Comparison of ENCODE assay signal across 19 cellular contexts in the genomic region with DNA sequence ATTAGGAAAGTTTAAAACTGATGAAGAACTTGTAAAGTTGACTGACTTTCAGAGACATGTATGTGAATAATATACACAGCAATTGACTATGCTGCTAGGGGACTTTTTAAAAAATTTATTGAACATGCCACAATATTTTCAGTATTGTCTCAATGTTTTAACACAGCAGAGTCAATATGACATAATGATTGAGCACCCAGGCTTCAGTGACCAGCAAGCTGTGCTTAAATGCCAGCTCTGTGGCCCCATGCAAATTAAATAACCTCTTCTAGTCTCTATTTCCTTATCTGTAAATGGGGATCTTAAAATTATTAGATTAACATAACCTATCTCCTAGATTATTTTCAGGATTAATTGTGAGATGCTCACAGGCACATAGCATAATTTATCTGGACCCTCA. TPM values are rescaled to one million over a fixed set of nuclear protein-coding genes. Genes with fewer than 3 reads are reported as not detected.
DNase-seq lines count a peak whose midpoint lies in the region; ATAC-seq and TF ChIP-seq lines count a peak whose summit lies in the region.
"Had no signal": no experiment of that assay in that cellular context is flagged by ENCODE, and none has a peak within 500 bp of the region (broad histone marks: within the 10 kb centered on the region; RNA-seq: fewer than 3 reads in every experiment).

No MANE protein-coding gene starts in this region.

- POLR2A ChIA-PET in PC-9 (lab: Charles Lee; ENCODE audit: unreplicated experiment), result no interaction called here

- no peak overlapping the region for H3K27ac ChIP-seq in PC-9
- H3K27ac ChIP-seq: RWPE1 had no signal

- intact Hi-C loops in PC-9 (cut with micrococcal nuclease; ENCODE audit: unreplicated experiment), result no loop called here

- H3K9me2 ChIP-seq in PC-9 (ENCODE audit: insufficient read depth), result no peaks in the 10 kb centered on the region

- no peak overlapping the region for H3K27ac Mint-ChIP-seq in immature natural killer cell
- H3K27ac Mint-ChIP-seq: activated CD4-positive, alpha-beta T cell treated with anti-CD3 and anti-CD28 coated beads for 36 hours; activated naive CD8-positive, alpha-beta T cell treated with anti-CD3 and anti-CD28 coated beads for 36 hours; B cell; endodermal cell; nephron progenitor cell had no signal

- no peak overlapping the region for H2AFZ ChIP-seq in PC-9

- DNase-seq in NCI-H69 (lab: John Stamatoyannopoulos, UW) (peak; percentile 14), UCSD-AML1 (lab: John Stamatoyannopoulos, UW; ENCODE audit: unreplicated experiment) (no peak), immature natural killer cell (no peak), PC-9 (no peak), NCI-H1105 (lab: John Stamatoyannopoulos, UW) (no peak)
- DNase-seq: activated CD4-positive, alpha-beta T cell treated with anti-CD3 and anti-CD28 coated beads for 36 hours; activated naive CD8-positive, alpha-beta T cell treated with anti-CD3 and anti-CD28 coated beads for 36 hours; activated T-cell treated with anti-CD3 and anti-CD28 coated beads, Interleukin-2, amount 50 U/mL, for 1 hour; endodermal cell; foreskin fibroblast; IMR-90; NCI-H1436; NCI-H526 treated with DMSO at 0.1 percent for 48 hours; nephron progenitor cell had no signal

- ATAC-seq in GM18517 (IDR thresholded peaks at IDR 0.05; ENCODE audit: unreplicated experiment) (peak; percentile 38), GM21381 (IDR thresholded peaks at IDR 0.05; ENCODE audit: unreplicated experiment) (peak; percentile 53), HG02973 (IDR thresholded peaks at IDR 0.05; ENCODE audit: unreplicated experiment) (peak; percentile 42)
- ATAC-seq: activated CD4-positive, alpha-beta T cell treated with anti-CD3 and anti-CD28 coated beads for 36 hours had no signal

- H3K4me1 ChIP-seq in PC-9 (replicated peaks; ENCODE audit: insufficient read depth), result no peaks in the 10 kb centered on the region

- TF ChIP-seq CTCF in PC-9 (conservative IDR thresholded peaks at IDR 0.05), result no peak

- H3K36me3 Mint-ChIP-seq in immature natural killer cell, result no peaks in the 10 kb centered on the region
- H3K36me3 Mint-ChIP-seq: activated naive CD8-positive, alpha-beta T cell treated with anti-CD3 and anti-CD28 coated beads for 36 hours had no signal

- peaks cover 12 to 17% of the 10 kb centered on the region in 2 donors for H3K4me1 Mint-ChIP-seq in immature natural killer cell
- H3K4me1 Mint-ChIP-seq: endodermal cell had no signal

- no peaks in the 10 kb centered on the region for H3K9me3 Mint-ChIP-seq in immature natural killer cell
- H3K9me3 Mint-ChIP-seq: activated naive CD8-positive, alpha-beta T cell treated with anti-CD3 and anti-CD28 coated beads for 36 hours had no signal

- H4K20me1 ChIP-seq in PC-9 (ENCODE audit: insufficient read depth), result no peaks in the 10 kb centered on the region

- CTCF ChIA-PET in PC-9 (lab: Charles Lee), result no interaction called here

- no peaks in the 10 kb centered on the region for H3F3A ChIP-seq in PC-9 (ENCODE audit: insufficient read depth, low read depth)

- H3K27me3 Mint-ChIP-seq in immature natural killer cell (ENCODE audit: low read depth in 3 of 3), result peaks cover 0 to 2% (median 0%) of the 10 kb centered on the region in 3 donors
- H3K27me3 Mint-ChIP-seq: activated CD4-positive, alpha-beta T cell treated with anti-CD3 and anti-CD28 coated beads for 36 hours; activated naive CD8-positive, alpha-beta T cell treated with anti-CD3 and anti-CD28 coated beads for 36 hours; B cell had no signal

- H3K9me3 ChIP-seq in PC-9 (ENCODE audit: insufficient read depth, low read depth), result no peaks in the 10 kb centered on the region

- H3K79me2 ChIP-seq in PC-9 (ENCODE audit: low read depth), result no peaks in the 10 kb centered on the region

- no peak overlapping the region for H3K4me3 Mint-ChIP-seq in immature natural killer cell
- H3K4me3 Mint-ChIP-seq: activated CD4-positive, alpha-beta T cell treated with anti-CD3 and anti-CD28 coated beads for 36 hours; activated naive CD8-positive, alpha-beta T cell treated with anti-CD3 and anti-CD28 coated beads for 36 hours; B cell; endodermal cell; nephron progenitor cell had no signal

- no peaks in the 10 kb centered on the region for H3K36me3 ChIP-seq in PC-9 (ENCODE audit: low read depth)

- H3K27me3 ChIP-seq in PC-9 (ENCODE audit: insufficient read depth, low read depth), result no peaks in the 10 kb centered on the region

- H3K4me2 ChIP-seq in PC-9, result no peak overlapping the region

- no peak overlapping the region for H3K4me3 ChIP-seq in PC-9

- BruUV-seq in PC-9 (replicated peaks; lab: Mats Ljungman, UMichigan), result no TSS peak

RNA-seq across cellular contexts. Expression of gene TXK, which starts 56.8 kb away (rescaled TPM):
- polyA plus RNA-seq in immature natural killer cell, result 100 to 1,000 TPM; 176 to 314 (median 243) TPM
- 1.4 and 2.6 TPM in 2 replicates for total RNA-seq in PC-9 (2021)
- total RNA-seq: IMR-90 had no signal
- polyA plus RNA-seq: IMR-90 had no signal
